Comparison of ENCODE assay signal across 8 cellular contexts in genomic region chr5:151020304-151021031, GRCh38. TPM values are rescaled to one million over a fixed set of nuclear protein-coding genes. Genes with fewer than 3 reads are reported as not detected.
DNase-seq lines count a peak whose midpoint lies in the region; ATAC-seq and TF ChIP-seq lines count a peak whose summit lies in the region.

GPX3 (plus strand) TSS chr5:151020591; CDS start chr5:151020655, 64 bp downstream.

- no peaks in the 10 kb centered on the region for H3K9me3 ChIP-seq in transverse colon

- CTCF ChIA-PET in activated naive CD4-positive, alpha-beta T cell treated with anti-CD3 and anti-CD28 coated beads for 36 hours (lab: Charles Lee) = interaction anchor here (0.6 to 1.4 kb wide), 6 partner anchors 10 to 172 kb away, joined by 3 to 4 read pairs (median 3); no protein-coding TSS in a partner anchor

- peak within 1 kb of the TSS; percentile 44 for H3K4me3 Mint-ChIP-seq in activated naive CD4-positive, alpha-beta T cell treated with anti-CD3 and anti-CD28 coated beads for 36 hours
- peak within 1 kb of the TSS; percentile 68 to 84 (median 77) for H3K4me3 Mint-ChIP-seq in naive thymus-derived CD8-positive, alpha-beta T cell

- peaks cover 5 to 43% (median 31%) of the 10 kb centered on the region in 4 donors for H3K4me1 ChIP-seq in transverse colon

- H3K27ac Mint-ChIP-seq in activated naive CD4-positive, alpha-beta T cell treated with anti-CD3 and anti-CD28 coated beads for 36 hours = no peak within 1 kb of the TSS
- H3K27ac Mint-ChIP-seq in naive thymus-derived CD8-positive, alpha-beta T cell = peak within 1 kb of the TSS in 6 of 10 donors; percentile 11 to 68 (median 28)

- H3K4me3 ChIP-seq in H7 (ENCODE audit: insufficient read depth, low read depth, low read length) (peak within 1 kb of the TSS; percentile 78), fibroblast of villous mesenchyme (ENCODE audit: low read depth, low read length) (peak within 1 kb of the TSS; percentile 69), transverse colon (peak within 1 kb of the TSS; percentile 35 to 62 (median 52))

- POLR2A ChIA-PET in naive thymus-derived CD8-positive, alpha-beta T cell (lab: Charles Lee) = no interaction called here

- TF ChIP-seq EP300 in transverse colon (IDR thresholded peaks at IDR 0.05; ENCODE audit: low read depth) = no peak

- in situ Hi-C loops in transverse colon (cut with MboI; ENCODE audit: low pct_ligation_motif_present in 1 of 4, low pct_unique_long_range_greater_than_20kb in 1 of 4, low sequenced_read_pairs in 3 of 4) = no loop called here

- DNase-seq in GM03348 (ENCODE audit: low spot score) (peak; percentile 88), H7 (peak; percentile 97), NCI-H2029 (lab: John Stamatoyannopoulos, UW) (peak; percentile 9), fibroblast of villous mesenchyme (ENCODE audit: low read depth) (peak; percentile 67), transverse colon (peak; percentile 87), COLO668 (lab: John Stamatoyannopoulos, UW; ENCODE audit: unreplicated experiment) (no peak)
- peak; percentile 55 for DNase-seq in activated naive CD4-positive, alpha-beta T cell treated with anti-CD3 and anti-CD28 coated beads for 36 hours
- peak in 9 of 10 donors; percentile 6 to 33 (median 27) for DNase-seq in naive thymus-derived CD8-positive, alpha-beta T cell

- no peaks in the 10 kb centered on the region for H3K9me3 Mint-ChIP-seq in activated naive CD4-positive, alpha-beta T cell treated with anti-CD3 and anti-CD28 coated beads for 36 hours
- no peaks in the 10 kb centered on the region for H3K9me3 Mint-ChIP-seq in naive thymus-derived CD8-positive, alpha-beta T cell

- H3K27me3 Mint-ChIP-seq in activated naive CD4-positive, alpha-beta T cell treated with anti-CD3 and anti-CD28 coated beads for 36 hours (ENCODE audit: low read depth) = peaks cover 7% of the 10 kb centered on the region
- peaks cover 4 to 24% (median 7%) of the 10 kb centered on the region in 5 donors for H3K27me3 Mint-ChIP-seq in naive thymus-derived CD8-positive, alpha-beta T cell

- no peaks in the 10 kb centered on the region for H3K36me3 Mint-ChIP-seq in activated naive CD4-positive, alpha-beta T cell treated with anti-CD3 and anti-CD28 coated beads for 36 hours (ENCODE audit: low read depth)
- H3K36me3 Mint-ChIP-seq in naive thymus-derived CD8-positive, alpha-beta T cell = no peaks in the 10 kb centered on the region

- TF ChIP-seq POLR2A in transverse colon (IDR thresholded peaks at IDR 0.05) = peak; percentile 79

- intact Hi-C loops in activated naive CD4-positive, alpha-beta T cell treated with anti-CD3 and anti-CD28 coated beads for 36 hours (cut with micrococcal nuclease) = no loop called here
- intact Hi-C loops in transverse colon (cut with DNase I; ENCODE audit: low total_unique reads) = no loop called here

- ATAC-seq in naive thymus-derived CD8-positive, alpha-beta T cell = peak; percentile 76

- H3K36me3 ChIP-seq in H7 (replicated peaks; ENCODE audit: control insufficient read depth, insufficient read depth, low read length) (no peaks in the 10 kb centered on the region), transverse colon (no peaks in the 10 kb centered on the region)

- H3K27ac ChIP-seq in transverse colon = peak within 1 kb of the TSS; percentile 74 to 88 (median 82)

- peaks cover 13% of the 10 kb centered on the region for H3K27me3 ChIP-seq in H7 (ENCODE audit: control insufficient read depth, insufficient read depth, low read length)
- no peaks in the 10 kb centered on the region for H3K27me3 ChIP-seq in transverse colon

- TF ChIP-seq CTCF in fibroblast of villous mesenchyme (IDR thresholded peaks at IDR 0.05; ENCODE audit: insufficient read depth, low read depth, low read length) (no peak), transverse colon (IDR thresholded peaks at IDR 0.05) (no peak)

- H3K4me1 Mint-ChIP-seq in activated naive CD4-positive, alpha-beta T cell treated with anti-CD3 and anti-CD28 coated beads for 36 hours (ENCODE audit: low read depth) = peaks cover 8% of the 10 kb centered on the region
- H3K4me1 Mint-ChIP-seq in naive thymus-derived CD8-positive, alpha-beta T cell = peaks cover 15 to 25% (median 21%) of the 10 kb centered on the region in 4 donors

- WGBS in transverse colon (ENCODE audit: low coverage in 1 of 2), 2 donors = 6% methylated on average over 51 of the region's 51 CpGs; no CpG with 5 or more reads in 1 of the 2 donors

RNA-seq across cellular contexts. Expression of gene GPX3, which starts in this region (rescaled TPM):
- total RNA-seq in H7 (2014; rRNA removed; shearing (Covaris generic)) = 22.4 and 39.8 TPM in 2 replicates
- not detected for total RNA-seq in activated naive CD4-positive, alpha-beta T cell treated with anti-CD3 and anti-CD28 coated beads for 36 hours
- 3.5 and 3.9 TPM in 2 replicates for total RNA-seq in fibroblast of villous mesenchyme
- total RNA-seq in naive thymus-derived CD8-positive, alpha-beta T cell = not detected
- 1 to 10 TPM in 1 of 3 donors, under 1 TPM in 1, not detected in 1; 0.35 to 1.9 TPM for polyA plus RNA-seq in naive thymus-derived CD8-positive, alpha-beta T cell
- total RNA-seq in transverse colon = 100 to 1,000 TPM; 252 to 758 (median 352) TPM

Comparison
In these comparisons a context has a peak if more than half of its experiments do, and no peak if none do; other contexts are left out.
1. Peak in DNase-seq in activated naive CD4-positive, alpha-beta T cell treated with anti-CD3 and anti-CD28 coated beads for 36 hours; RNA of the gene not detected or under 1 TPM.